ENCODE assay signal across 13 cellular contexts in the genomic region with DNA sequence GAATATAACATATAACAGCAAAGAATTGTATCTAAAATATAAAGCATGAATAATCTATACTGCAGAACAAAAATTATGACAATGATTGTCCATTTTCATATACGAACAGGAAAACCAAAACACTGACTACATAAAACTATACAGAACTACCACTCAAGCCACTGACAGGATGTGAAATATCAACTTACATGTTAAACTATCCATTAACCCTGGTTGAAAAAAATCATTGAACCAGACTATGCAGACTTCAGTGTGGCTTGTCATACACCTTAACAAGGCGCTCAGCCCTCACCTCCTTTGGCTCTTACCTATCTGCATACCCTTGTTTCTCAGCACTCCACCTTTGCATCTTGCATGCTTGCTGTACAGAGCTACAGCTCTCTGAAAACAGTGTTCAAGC.
DNase-seq lines count a peak whose midpoint lies in the region; ATAC-seq lines count a peak whose summit lies in the region.
"Had no signal": no experiment of that assay in that cellular context is flagged by ENCODE, and none has a peak within 500 bp of the region (broad histone marks: within the 10 kb centered on the region; RNA-seq: fewer than 3 reads in every experiment).

No MANE protein-coding gene starts in this region.

- H3K36me3 Mint-ChIP-seq in effector memory CD8-positive, alpha-beta T cell (ENCODE audit: insufficient read depth) = peaks cover 9% of the 10 kb centered on the region
- peaks cover 61% of the 10 kb centered on the region for H3K36me3 Mint-ChIP-seq in activated T-cell treated with anti-CD3 and anti-CD28 coated beads, Interleukin-2, amount 50 U/mL, for 24 hours (ENCODE audit: low read depth)

- peak overlapping the region in 1 of 2 donors; percentile 7 for H3K27ac Mint-ChIP-seq in effector memory CD8-positive, alpha-beta T cell
- no peak overlapping the region for H3K27ac Mint-ChIP-seq in activated T-cell treated with anti-CD3 and anti-CD28 coated beads, Interleukin-2, amount 50 U/mL, for 24 hours
- H3K27ac Mint-ChIP-seq: activated CD4-positive, alpha-beta T cell treated with anti-CD3 and anti-CD28 coated beads, Interleukin-2, amount 10 ng/mL, durations not matched to agents 7 days and 5 days had no signal

- no peaks in the 10 kb centered on the region for H3K9me3 Mint-ChIP-seq in effector memory CD8-positive, alpha-beta T cell
- H3K9me3 Mint-ChIP-seq in activated T-cell treated with anti-CD3 and anti-CD28 coated beads, Interleukin-2, amount 50 U/mL, for 24 hours = peaks cover 2% of the 10 kb centered on the region

- no peaks in the 10 kb centered on the region for H3K27me3 Mint-ChIP-seq in effector memory CD8-positive, alpha-beta T cell
- H3K27me3 Mint-ChIP-seq in activated T-cell treated with anti-CD3 and anti-CD28 coated beads, Interleukin-2, amount 50 U/mL, for 24 hours = no peaks in the 10 kb centered on the region
- H3K27me3 Mint-ChIP-seq: activated CD4-positive, alpha-beta T cell treated with anti-CD3 and anti-CD28 coated beads, Interleukin-2, amount 10 ng/mL, durations not matched to agents 7 days and 5 days had no signal

- in situ Hi-C loops in KBM-7 (cut with MboI; ENCODE audit: low pct_unique_long_range_greater_than_20kb, low sequenced_read_pairs) = no loop called here

- peaks cover 15 to 41% of the 10 kb centered on the region in 2 donors for H3K4me1 Mint-ChIP-seq in effector memory CD8-positive, alpha-beta T cell (ENCODE audit: low read depth in 2 of 2)
- H3K4me1 Mint-ChIP-seq in activated T-cell treated with anti-CD3 and anti-CD28 coated beads, Interleukin-2, amount 50 U/mL, for 24 hours (ENCODE audit: low read depth) = peaks cover 48% of the 10 kb centered on the region

- peak; percentile 58 for ATAC-seq in GM18511 (IDR thresholded peaks at IDR 0.05; ENCODE audit: unreplicated experiment)
- ATAC-seq in GM19463 (IDR thresholded peaks at IDR 0.05; ENCODE audit: unreplicated experiment) = peak; percentile 65
- peak; percentile 66 for ATAC-seq in HG03457 (IDR thresholded peaks at IDR 0.05; ENCODE audit: unreplicated experiment)
- peak; percentile 43 for ATAC-seq in effector memory CD8-positive, alpha-beta T cell (replicated peaks)
- ATAC-seq: right cardiac atrium had no signal

- no peak for DNase-seq in effector memory CD8-positive, alpha-beta T cell
- DNase-seq in KBM-7 = no peak
- DNase-seq in OCI-M1 (lab: John Stamatoyannopoulos, UW) = no peak
- DNase-seq in activated T-cell treated with anti-CD3 and anti-CD28 coated beads, Interleukin-2, amount 50 U/mL, for 24 hours = no peak
- no peak for DNase-seq in activated T-cell treated with anti-CD3 and anti-CD28 coated beads for 4 hours
- DNase-seq: activated CD4-positive, alpha-beta T cell treated with anti-CD3 and anti-CD28 coated beads, Interleukin-2, amount 10 ng/mL, durations not matched to agents 7 days and 5 days; activated naive CD4-positive, alpha-beta T cell treated with anti-CD3 and anti-CD28 coated beads, Interleukin-2, amount 50 U/mL, for 16 hours; right cardiac atrium; T-helper 1 cell; testis had no signal

- no peak overlapping the region for H3K4me3 Mint-ChIP-seq in effector memory CD8-positive, alpha-beta T cell
- H3K4me3 Mint-ChIP-seq in activated T-cell treated with anti-CD3 and anti-CD28 coated beads, Interleukin-2, amount 50 U/mL, for 24 hours = no peak overlapping the region
- H3K4me3 Mint-ChIP-seq: activated CD4-positive, alpha-beta T cell treated with anti-CD3 and anti-CD28 coated beads, Interleukin-2, amount 10 ng/mL, durations not matched to agents 7 days and 5 days had no signal
